In the genomic region with DNA sequence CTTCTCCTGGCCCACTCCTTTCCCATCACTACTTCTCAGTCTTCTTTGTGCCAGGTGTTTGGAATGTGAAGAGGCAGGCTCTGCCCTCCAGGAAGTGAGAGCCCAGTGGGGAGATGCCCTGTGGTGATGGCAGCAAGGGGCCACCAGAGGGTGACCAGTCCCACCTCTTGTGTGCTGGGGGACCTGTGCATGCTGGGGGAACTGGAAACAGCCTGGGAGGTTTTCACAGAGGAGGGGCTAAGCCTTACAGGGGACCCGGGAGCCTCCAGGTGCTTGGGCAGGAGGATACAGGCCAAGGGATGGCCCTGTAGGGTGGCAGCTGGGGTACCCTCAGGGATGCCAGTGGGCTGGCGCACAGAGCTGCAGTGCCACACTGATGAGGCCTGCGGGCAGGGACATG, we compare ENCODE assay signal across 19 cellular contexts.
A peak's percentile ranks its signal among the peaks of the same experiment; 100 is the strongest.
DNase-seq lines count a peak whose midpoint lies in the region; ATAC-seq and TF ChIP-seq lines count a peak whose summit lies in the region.
"Had no signal": no experiment of that assay in that cellular context is flagged by ENCODE, and none has a peak within 500 bp of the region (broad histone marks: within the 10 kb centered on the region; RNA-seq: fewer than 3 reads in every experiment).

No MANE protein-coding gene starts in this region.

- dilution Hi-C loops in mammary epithelial cell (cut with HindIII; ENCODE audit: low sequenced_read_pairs): no loop called here

- TF ChIP-seq CTCF in MCF 10A (IDR thresholded peaks at IDR 0.05; ENCODE audit: unreplicated experiment) (no peak), mammary epithelial cell (conservative IDR thresholded peaks at IDR 0.05 in 1 of 2, IDR thresholded peaks at IDR 0.05 in 1 of 2; ENCODE audit: extremely low read depth in 1 of 2, insufficient read depth in 1 of 2, low read depth in 1 of 2, low read length in 2 of 2) (peak in 1 of 2 donors; percentile 14), thyroid gland (IDR thresholded peaks at IDR 0.05) (peak in 4 of 6 experiments; percentile 31 to 42 (median 34))

- peaks cover 11% of the 10 kb centered on the region for H3K4me1 ChIP-seq in mammary epithelial cell (ENCODE audit: insufficient read depth, low read length)
- peaks cover 0 to 5% of the 10 kb centered on the region in 2 donors for H3K4me1 ChIP-seq in thyroid gland
- peaks cover 8% of the 10 kb centered on the region for H3K4me1 ChIP-seq in GM23248 (ENCODE audit: insufficient read depth)
- H3K4me1 ChIP-seq: A549 had no signal

- BruUV-seq in MCF 10A (replicated peaks; lab: Mats Ljungman, UMichigan) (no TSS peak), mammary epithelial cell (replicated peaks; lab: Mats Ljungman, UMichigan) (no TSS peak)

- H3K4me2 ChIP-seq in mammary epithelial cell (ENCODE audit: insufficient read depth, low read depth, low read length) (no peak overlapping the region), GM23248 (ENCODE audit: unreplicated experiment) (no peak overlapping the region)
- H3K4me2 ChIP-seq: A549 had no signal

- H3K9me3 Mint-ChIP-seq in MCF 10A (ENCODE audit: unreplicated experiment): no peaks in the 10 kb centered on the region
- H3K9me3 Mint-ChIP-seq: activated CD4-positive, alpha-beta T cell treated with anti-CD3 and anti-CD28 coated beads, Interleukin-2, amount 10 ng/mL, durations not matched to agents 24 days and 14 days; activated T-helper 17 cell treated with anti-CD3 and anti-CD28 coated beads, Interleukin-2, amount 50 U/mL, for 72 hours; effector memory CD8-positive, alpha-beta T cell had no signal

- DNase-seq in MCF 10A (ENCODE audit: unreplicated experiment) (no peak), mammary epithelial cell (no peak), astrocyte of the hippocampus (ENCODE audit: low read depth, low spot score) (peak; percentile 28), iPS-NIHi11 (ENCODE audit: low spot score) (peak; percentile 34), thyroid gland (peak; percentile 45 to 47), GM23248 (no peak)
- DNase-seq: activated CD4-positive, alpha-beta T cell treated with anti-CD3 and anti-CD28 coated beads, Interleukin-2, amount 10 ng/mL, durations not matched to agents 24 days and 14 days; DMS153; effector memory CD8-positive, alpha-beta T cell; head of caudate nucleus; MM.1S; ovary; stimulated activated CD4-positive, alpha-beta T cell treated with anti-CD3 and anti-CD28 coated beads, Interleukin-15, amount 100 ng/mL, for 24 hours; SW 1271; trophoblast cell had no signal

- no peaks in the 10 kb centered on the region for H3F3A ChIP-seq in GM23248 (ENCODE audit: insufficient read depth)

- no peak for TF ChIP-seq POLR2A in thyroid gland (IDR thresholded peaks at IDR 0.05)

- H3K27ac Mint-ChIP-seq in MCF 10A (ENCODE audit: low read depth, unreplicated experiment): peak overlapping the region; percentile 74
- H3K27ac Mint-ChIP-seq: activated CD4-positive, alpha-beta T cell treated with anti-CD3 and anti-CD28 coated beads, Interleukin-2, amount 10 ng/mL, durations not matched to agents 24 days and 14 days; effector memory CD8-positive, alpha-beta T cell had no signal

- H3K27me3 Mint-ChIP-seq in MCF 10A (ENCODE audit: insufficient read depth, unreplicated experiment): no peaks in the 10 kb centered on the region
- H3K27me3 Mint-ChIP-seq: activated CD4-positive, alpha-beta T cell treated with anti-CD3 and anti-CD28 coated beads, Interleukin-2, amount 10 ng/mL, durations not matched to agents 24 days and 14 days; activated T-helper 17 cell treated with anti-CD3 and anti-CD28 coated beads, Interleukin-2, amount 50 U/mL, for 72 hours; effector memory CD8-positive, alpha-beta T cell had no signal

- H3K9ac ChIP-seq in mammary epithelial cell (ENCODE audit: insufficient read depth, low read length) (no peak overlapping the region), GM23248 (no peak overlapping the region)

- no peaks in the 10 kb centered on the region for H3K9me3 ChIP-seq in mammary epithelial cell (replicated peaks; ENCODE audit: insufficient read depth, low read length)
- H3K9me3 ChIP-seq in thyroid gland: no peaks in the 10 kb centered on the region
- no peaks in the 10 kb centered on the region for H3K9me3 ChIP-seq in GM23248 (ENCODE audit: low read depth)
- H3K9me3 ChIP-seq: A549, ovary had no signal

- no peak overlapping the region for H3K4me3 Mint-ChIP-seq in MCF 10A (ENCODE audit: unreplicated experiment)
- H3K4me3 Mint-ChIP-seq: activated CD4-positive, alpha-beta T cell treated with anti-CD3 and anti-CD28 coated beads, Interleukin-2, amount 10 ng/mL, durations not matched to agents 24 days and 14 days; activated T-helper 17 cell treated with anti-CD3 and anti-CD28 coated beads, Interleukin-2, amount 50 U/mL, for 72 hours; effector memory CD8-positive, alpha-beta T cell had no signal

- peaks cover 20% of the 10 kb centered on the region for H3K4me1 Mint-ChIP-seq in MCF 10A (ENCODE audit: insufficient read depth, unreplicated experiment)

- H3K4me3 ChIP-seq in mammary epithelial cell (replicated peaks in 1 of 3; ENCODE audit: insufficient read depth in 1 of 3, low read depth in 2 of 3, low read length in 3 of 3): no peak overlapping the region
- H3K4me3 ChIP-seq in thyroid gland (replicated peaks in 1 of 3): no peak overlapping the region
- no peak overlapping the region for H3K4me3 ChIP-seq in GM23248
- H3K4me3 ChIP-seq: A549, ovary had no signal

- H3K79me2 ChIP-seq in mammary epithelial cell (ENCODE audit: insufficient read depth, low read length): no peaks in the 10 kb centered on the region
- H3K79me2 ChIP-seq in GM23248 (ENCODE audit: insufficient read depth): no peaks in the 10 kb centered on the region

- ATAC-seq in HG03439 (IDR thresholded peaks at IDR 0.05; ENCODE audit: unreplicated experiment) (no peak), GM18520 (IDR thresholded peaks at IDR 0.05; ENCODE audit: unreplicated experiment) (no peak)
- ATAC-seq: A549; activated T-helper 17 cell treated with anti-CD3 and anti-CD28 coated beads, Interleukin-2, amount 50 U/mL, for 72 hours; effector memory CD8-positive, alpha-beta T cell had no signal

- CTCF ChIA-PET in MCF 10A (lab: Yijun Ruan, JAX) (interaction anchor here (0.5 kb wide), 1 partner anchor 402 kb away, joined by 3 read pairs; no protein-coding TSS in a partner anchor), mammary epithelial cell (lab: Charles Lee; ENCODE audit: low non-redundant PET) (no interaction called here)

- H4K20me1 ChIP-seq in mammary epithelial cell (ENCODE audit: insufficient read depth, low read length): no peaks in the 10 kb centered on the region
- H4K20me1 ChIP-seq in GM23248 (ENCODE audit: insufficient read depth): no peaks in the 10 kb centered on the region; the same call in 1 of the 2 replicates

- no peak overlapping the region for H2AFZ ChIP-seq in mammary epithelial cell (ENCODE audit: low read depth, low read length)
- H2AFZ ChIP-seq in GM23248: no peak overlapping the region

- H3K9me2 ChIP-seq in GM23248 (ENCODE audit: insufficient read depth): no peaks in the 10 kb centered on the region

- peaks cover 67% of the 10 kb centered on the region for H3K36me3 Mint-ChIP-seq in MCF 10A (ENCODE audit: insufficient read depth, unreplicated experiment)

- no peaks in the 10 kb centered on the region for H3K36me3 ChIP-seq in mammary epithelial cell (ENCODE audit: insufficient read depth, low read length)
- H3K36me3 ChIP-seq in thyroid gland: peaks cover 4 to 6% of the 10 kb centered on the region in 2 donors
- 0 out of 2 replicates have a peak, but pooled peaks cover 4% of the 10 kb centered on the region for H3K36me3 ChIP-seq in GM23248 (ENCODE audit: low read depth)
- H3K36me3 ChIP-seq: ovary had no signal

- POLR2A ChIA-PET in MCF 10A (lab: Yijun Ruan, JAX): interaction anchor here (2.0 kb wide), 1 partner anchor 113 kb away, joined by 8 read pairs; the partner anchor contains the start of gene RPS6KA2

- WGBS in mammary epithelial cell (ENCODE audit: low coverage, missing lambda C conversion rate): 69% methylated on average over 3 of the region's 3 CpGs
- 40 to 90% methylated on average over 1 to 3 of the region's 3 CpGs for WGBS in thyroid gland, 2 donors
- WGBS in GM23248 (ENCODE audit: low coverage in 1 of 2, low lambda C conversion rate in 2 of 2, missing lambda C conversion rate in 2 of 2), 2 experiments: 98 to 100% methylated on average over 3 of the region's 3 CpGs

- H3K27me3 ChIP-seq in mammary epithelial cell (ENCODE audit: insufficient read depth, low read length): no peaks in the 10 kb centered on the region
- H3K27me3 ChIP-seq in thyroid gland: no peaks in the 10 kb centered on the region
- H3K27me3 ChIP-seq in GM23248 (replicated peaks; ENCODE audit: insufficient read depth): no peaks in the 10 kb centered on the region
- H3K27me3 ChIP-seq: ovary had no signal

- in situ Hi-C loops in mammary epithelial cell (cut with MboI; ENCODE audit: low sequenced_read_pairs in 2 of 2): no loop called here
- in situ Hi-C loops in GM23248 (cut with MboI): no loop called here

- no peak overlapping the region for H3K27ac ChIP-seq in mammary epithelial cell (ENCODE audit: insufficient read depth, low read depth, low read length)
- no peak overlapping the region for H3K27ac ChIP-seq in thyroid gland
- no peak overlapping the region for H3K27ac ChIP-seq in GM23248
- H3K27ac ChIP-seq: A549, ovary had no signal

- intact Hi-C loops in MCF 10A (cut with micrococcal nuclease): loop anchor here (2.0 kb wide), 2 partner anchors 43 to 53 kb away; no protein-coding TSS in a partner anchor
- intact Hi-C loops in mammary epithelial cell (cut with micrococcal nuclease): loop anchor here (2.0 to 10.0 kb wide), 3 partner anchors 43 to 211 kb away; no protein-coding TSS in a partner anchor
- intact Hi-C loops in thyroid gland (cut with DNase I): no loop called here

Comparison
In these comparisons a context has a peak if more than half of its experiments do, and no peak if none do; other contexts are left out.
1. DNase-seq: peak in astrocyte of the hippocampus (single experiment), iPS-NIHi11 (single experiment) and thyroid gland (2 of 2); none in MCF 10A (single experiment), mammary epithelial cell (single experiment) and GM23248 (single experiment).